ENCODE assay signal across 8 cellular contexts in the genomic region with DNA sequence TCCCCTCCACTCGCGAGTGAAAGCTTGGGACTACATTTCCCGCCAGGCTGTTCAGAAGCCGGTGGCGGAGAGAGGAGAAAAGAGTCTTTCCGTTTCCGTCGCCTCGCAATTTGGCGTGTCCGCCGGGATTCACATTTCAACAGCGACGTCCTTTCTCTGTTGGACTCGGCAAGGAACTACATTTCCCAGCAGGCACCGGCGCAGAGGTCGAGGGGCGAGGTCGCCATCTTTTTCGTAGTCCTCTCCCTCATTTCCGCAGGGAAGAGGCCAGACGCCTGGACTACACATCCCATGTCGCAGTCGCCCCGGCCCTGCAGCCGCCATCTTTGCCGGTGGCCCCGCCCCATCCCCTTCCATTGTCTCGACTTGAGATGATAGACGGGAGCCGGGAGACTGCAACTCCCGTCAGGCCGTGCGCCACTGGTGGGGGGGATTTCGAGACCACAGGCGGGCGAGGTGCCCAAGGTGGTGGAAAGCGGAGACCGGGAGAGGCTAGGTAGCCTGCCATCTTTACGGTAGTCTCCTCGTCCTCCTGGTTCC. TPM values are rescaled to one million over a fixed set of nuclear protein-coding genes. Genes with fewer than 3 reads are reported as not detected.
A peak's percentile ranks its signal among the peaks of the same experiment; 100 is the strongest.
DNase-seq lines count a peak whose midpoint lies in the region; ATAC-seq, FAIRE-seq and TF ChIP-seq lines count a peak whose summit lies in the region.

No MANE protein-coding gene starts in this region.

- peak; percentile 83 for DNase-seq in GM12891 (ENCODE audit: insufficient read length, low spot score)
- peak; percentile 100 for DNase-seq in NCI-H146 treated with DMSO at 0.1 percent for 48 hours (lab: John Stamatoyannopoulos, UW; ENCODE audit: unreplicated experiment)
- DNase-seq in amygdala (lab: John Stamatoyannopoulos, UW) = peak; percentile 92 to 100 (median 100)
- DNase-seq in left cardiac atrium = peak; percentile 100
- DNase-seq in posterior vena cava (ENCODE audit: low spot score) = peak; percentile 100
- peak; percentile 100 for DNase-seq in upper lobe of right lung

- H3K36me3 Mint-ChIP-seq in T-helper 1 cell treated with Interleukin-12 subunit alpha and Interleukin-12 subunit beta and Interleukin-4 antibody, amounts not matched to agents 30 μg/mL and 1 μg/mL, for 36 hours (ENCODE audit: low read depth) = no peaks in the 10 kb centered on the region

- H3K4me3 ChIP-seq in upper lobe of right lung = peak overlapping the region; percentile 72

- no peaks in the 10 kb centered on the region for H3K36me3 ChIP-seq in upper lobe of right lung

- H3K27me3 Mint-ChIP-seq in T-helper 1 cell treated with Interleukin-12 subunit alpha and Interleukin-12 subunit beta and Interleukin-4 antibody, amounts not matched to agents 30 μg/mL and 1 μg/mL, for 36 hours (ENCODE audit: low read depth) = no peaks in the 10 kb centered on the region

- intact Hi-C loops in left cardiac atrium (cut with DNase I) = no loop called here
- intact Hi-C loops in posterior vena cava (cut with DNase I) = no loop called here
- intact Hi-C loops in upper lobe of right lung (cut with DNase I) = no loop called here

- no peak for TF ChIP-seq CTCF in upper lobe of right lung (IDR thresholded peaks at IDR 0.05)

- peaks cover 8% of the 10 kb centered on the region for H3K4me1 ChIP-seq in upper lobe of right lung

- H3K4me3 Mint-ChIP-seq in T-helper 1 cell treated with Interleukin-12 subunit alpha and Interleukin-12 subunit beta and Interleukin-4 antibody, amounts not matched to agents 30 μg/mL and 1 μg/mL, for 36 hours = peak overlapping the region; percentile 100

- peak overlapping the region; percentile 100 for H3K27ac Mint-ChIP-seq in T-helper 1 cell treated with Interleukin-12 subunit alpha and Interleukin-12 subunit beta and Interleukin-4 antibody, amounts not matched to agents 30 μg/mL and 1 μg/mL, for 36 hours

- peak overlapping the region; percentile 98 for H3K27ac ChIP-seq in upper lobe of right lung

- peaks cover 20% of the 10 kb centered on the region for H3K4me1 Mint-ChIP-seq in T-helper 1 cell treated with Interleukin-12 subunit alpha and Interleukin-12 subunit beta and Interleukin-4 antibody, amounts not matched to agents 30 μg/mL and 1 μg/mL, for 36 hours (ENCODE audit: low read depth)

- FAIRE-seq in GM12891 (lab: Jason Lieb, UNC) = peak; percentile 100

- H3K9me3 Mint-ChIP-seq in T-helper 1 cell treated with Interleukin-12 subunit alpha and Interleukin-12 subunit beta and Interleukin-4 antibody, amounts not matched to agents 30 μg/mL and 1 μg/mL, for 36 hours = no peaks in the 10 kb centered on the region

- H3K9me3 ChIP-seq in upper lobe of right lung = no peaks in the 10 kb centered on the region

- H3K27me3 ChIP-seq in upper lobe of right lung = no peaks in the 10 kb centered on the region

- no peak for TF ChIP-seq POLR2A in GM12891 (IDR thresholded peaks at IDR 0.05; ENCODE audit: low read depth, low read length)

- ATAC-seq in HG02884 (IDR thresholded peaks at IDR 0.05; ENCODE audit: unreplicated experiment) = peak; percentile 64
- peak; percentile 83 to 90 for ATAC-seq in left cardiac atrium
- ATAC-seq in upper lobe of right lung = peak; percentile 86

TF ChIP-seq in GM12891, 5 proteins besides CTCF, POLR2A, EP300 and RAD21:
- TF ChIP-seq TAF1 (IDR thresholded peaks at IDR 0.05; ENCODE audit: low read depth, low read length) (no peak; the same call in 1 of the 2 replicates), PAX5 (IDR thresholded peaks at IDR 0.05; ENCODE audit: insufficient read depth, low read length, severe bottlenecking) (no peak), POLR2AphosphoS5 (IDR thresholded peaks at IDR 0.05; ENCODE audit: low read depth, low read length) (no peak), POU2F2 (IDR thresholded peaks at IDR 0.05; ENCODE audit: low read depth, low read length) (no peak), SPI1 (IDR thresholded peaks at IDR 0.05; ENCODE audit: low read depth, low read length) (no peak)

RNA-seq across cellular contexts. Expression of a gene that starts 0.9 kb away (rescaled TPM):
- polyA plus RNA-seq in GM12891 (2012; ENCODE audit: low read depth, missing spikeins) = 13.1 TPM
- 10 to 100 TPM in 1 of 2 donors, 1 to 10 TPM in 1; 6.4 to 10.1 TPM for total RNA-seq in left cardiac atrium
- 10 to 100 TPM; 13.7 to 14.5 TPM for total RNA-seq in posterior vena cava
- 13.4 TPM for total RNA-seq in upper lobe of right lung

RNA-seq across cellular contexts. Expression of a gene that starts 26.1 kb away (rescaled TPM):
- 0.15 TPM for polyA plus RNA-seq in GM12891 (2012; ENCODE audit: low read depth, missing spikeins)
- total RNA-seq in left cardiac atrium (1 to 10 TPM; 6.8 to 7.3 TPM), posterior vena cava (1 to 10 TPM; 5.0 to 5.2 TPM), upper lobe of right lung (9.3 TPM)

RNA-seq across cellular contexts. Expression of a gene that starts 26.4 kb away (rescaled TPM):
- polyA plus RNA-seq in GM12891 (2012; ENCODE audit: low read depth, missing spikeins) = 18.0 TPM
- 10 to 100 TPM in 1 of 2 donors, 1 to 10 TPM in 1; 8.8 to 14.2 TPM for total RNA-seq in left cardiac atrium
- 10 to 100 TPM; 11.0 to 17.5 TPM for total RNA-seq in posterior vena cava
- total RNA-seq in upper lobe of right lung = 19.5 TPM

RNA-seq across cellular contexts. Expression of a gene that starts 28.6 kb away (rescaled TPM):
- polyA plus RNA-seq in GM12891 (2012; ENCODE audit: low read depth, missing spikeins) = 12.7 TPM
- 10 to 100 TPM; 20.9 to 27.9 TPM for total RNA-seq in left cardiac atrium
- total RNA-seq in posterior vena cava = 10 to 100 TPM; 33.6 to 36.3 TPM
- 25.3 TPM for total RNA-seq in upper lobe of right lung

RNA-seq across cellular contexts. Expression of a gene that starts 35.1 kb away (rescaled TPM):
- polyA plus RNA-seq in GM12891 (2012; ENCODE audit: low read depth, missing spikeins) = 10.9 TPM
- total RNA-seq in left cardiac atrium (10 to 100 TPM in 1 of 2 donors, 1 to 10 TPM in 1; 9.2 to 10.9 TPM), posterior vena cava (10 to 100 TPM; 11.8 to 17.7 TPM), upper lobe of right lung (18.6 TPM)

Comparison
In these comparisons a context has a peak if more than half of its experiments do, and no peak if none do; other contexts are left out.
1. Peak in every context shown above with its lines: DNase-seq, ATAC-seq, H3K4me3 ChIP-seq and H3K27ac ChIP-seq.